Comparison of ENCODE assay signal across 8 cellular contexts in genomic region chr10:102796407-102797176, GRCh38. TPM values are rescaled to one million over a fixed set of nuclear protein-coding genes. Genes with fewer than 3 reads are reported as not detected.
DNase-seq lines count a peak whose midpoint lies in the region; TF ChIP-seq lines count a peak whose summit lies in the region.

No MANE protein-coding gene starts in this region.

- no peak overlapping the region for H3K4me3 Mint-ChIP-seq in H9

- H3K79me1 ChIP-seq in H9 (ENCODE audit: insufficient read depth, low read depth, low read length, poor library complexity, severe bottlenecking): peaks cover 3% of the 10 kb centered on the region

- H3K4me2 ChIP-seq in H9 (ENCODE audit: insufficient read depth, insufficient read length, low read length): no peak overlapping the region
- H3K4me2 ChIP-seq in smooth muscle cell: peak overlapping the region; percentile 11

- no peaks in the 10 kb centered on the region for H3K27me3 ChIP-seq in H9 (ENCODE audit: insufficient read depth, low read length)
- no peaks in the 10 kb centered on the region for H3K27me3 ChIP-seq in smooth muscle cell (ENCODE audit: low read depth)
- no peaks in the 10 kb centered on the region for H3K27me3 ChIP-seq in WERI-Rb-1 (ENCODE audit: insufficient read depth, low read depth, severe bottlenecking)

- no peak overlapping the region for H3K27ac ChIP-seq in H9 (ENCODE audit: insufficient read length, low read depth, low read length)
- no peak overlapping the region for H3K27ac ChIP-seq in smooth muscle cell (ENCODE audit: low read depth)
- no peak overlapping the region for H3K27ac ChIP-seq in WERI-Rb-1

- H3K79me2 ChIP-seq in H9 (ENCODE audit: insufficient read depth, low read length) (no peaks in the 10 kb centered on the region), smooth muscle cell (ENCODE audit: low read depth) (peaks cover 45% of the 10 kb centered on the region)

- DNase-seq in GF-D8 (lab: John Stamatoyannopoulos, UW) (peak; percentile 93), H9 (no peak), NCI-H510A treated with DMSO at 0.1 percent for 48 hours (lab: John Stamatoyannopoulos, UW) (peak; percentile 41), cardiac septum (ENCODE audit: low spot score) (peak; percentile 96), smooth muscle cell (lab: John Stamatoyannopoulos, UW; ENCODE audit: unreplicated experiment) (no peak), WERI-Rb-1 (no peak), SHP77 treated with DMSO at 0.1 percent for 48 hours (lab: John Stamatoyannopoulos, UW) (no peak)
- peak; percentile 14 to 20 for DNase-seq in activated T-helper 1 cell treated with anti-CD3 and anti-CD28 coated beads, Interleukin-2, amount 50 U/mL, for 16 hours (ENCODE audit: low read depth in 1 of 2, low spot score in 1 of 2)

- H2AK5ac ChIP-seq in H9 (ENCODE audit: insufficient read length, low read length): no peak overlapping the region

- peaks cover 16% of the 10 kb centered on the region; the same call in 1 of the 2 replicates for H3K4me1 ChIP-seq in H9 (ENCODE audit: insufficient read depth, low read length)
- peaks cover 8% of the 10 kb centered on the region for H3K4me1 ChIP-seq in smooth muscle cell (ENCODE audit: low read depth)

- H4K5ac ChIP-seq in H9 (ENCODE audit: insufficient read length, low read depth, low read length): no peak overlapping the region

- H3K9ac ChIP-seq in H9 (ENCODE audit: extremely low read depth, insufficient read length, low read length): no peak overlapping the region
- no peak overlapping the region for H3K9ac ChIP-seq in smooth muscle cell (ENCODE audit: low read depth)

- no peak overlapping the region for H4K91ac ChIP-seq in H9 (ENCODE audit: insufficient read length, low read depth, low read length)

- H3K36me3 ChIP-seq in smooth muscle cell (ENCODE audit: low read depth): no peaks in the 10 kb centered on the region
- no peaks in the 10 kb centered on the region for H3K36me3 ChIP-seq in WERI-Rb-1

- H4K20me1 ChIP-seq in H9 (ENCODE audit: control insufficient read depth, insufficient read depth, insufficient read length) (peaks cover 3% of the 10 kb centered on the region), smooth muscle cell (ENCODE audit: low read depth) (peaks cover 83% of the 10 kb centered on the region)

- no peak overlapping the region for H3K23ac ChIP-seq in H9 (ENCODE audit: insufficient read length, low read depth, low read length)

- H3K9me3 ChIP-seq in H9 (ENCODE audit: control insufficient read depth, low read depth, low read length) (no peaks in the 10 kb centered on the region), smooth muscle cell (replicated peaks; ENCODE audit: low read depth) (no peaks in the 10 kb centered on the region), WERI-Rb-1 (ENCODE audit: severe bottlenecking) (no peaks in the 10 kb centered on the region)

- no peak for TF ChIP-seq CTCF in H9 (conservative IDR thresholded peaks at IDR 0.05)
- TF ChIP-seq CTCF in smooth muscle cell (IDR thresholded peaks at IDR 0.05; ENCODE audit: borderline replicate concordance, insufficient read depth, poor library complexity, severe bottlenecking): no peak
- TF ChIP-seq CTCF in WERI-Rb-1 (IDR thresholded peaks at IDR 0.05; ENCODE audit: low read depth, low read length): no peak

- H2BK5ac ChIP-seq in H9 (ENCODE audit: insufficient read length, low read length): no peak overlapping the region

- H3K4me1 Mint-ChIP-seq in H9: peaks cover 28 to 29% of the 10 kb centered on the region in 2 experiments

- H2BK120ac ChIP-seq in H9 (ENCODE audit: low read depth, low read length, poor library complexity, severe bottlenecking): peak overlapping the region; percentile 48

- intact Hi-C loops in cardiac septum (cut with DNase I): loop anchor here (2.0 kb wide), 1 partner anchor 20 kb away; no protein-coding TSS in a partner anchor

- H3K27ac Mint-ChIP-seq in H9: peak overlapping the region in 1 of 3 experiments; percentile 32; a peak in 1 of 7 replicates

- H3K36me3 Mint-ChIP-seq in H9 (ENCODE audit: insufficient read depth in 1 of 3, low read depth in 3 of 3): peaks cover 1 to 7% (median 5%) of the 10 kb centered on the region in 3 experiments; a peak in 6 of 7 replicates

- H3T11ph ChIP-seq in H9 (ENCODE audit: low read length): no peak overlapping the region

- H2AFZ ChIP-seq in H9 (ENCODE audit: low read length) (no peak overlapping the region), smooth muscle cell (ENCODE audit: low read depth) (no peak overlapping the region)

- no peaks in the 10 kb centered on the region for H3K23me2 ChIP-seq in H9 (ENCODE audit: insufficient read length, low read depth, low read length, poor library complexity, severe bottlenecking)

- no peak overlapping the region for H3K56ac ChIP-seq in H9 (ENCODE audit: insufficient read length, low read depth, low read length)

- H3K9me3 Mint-ChIP-seq in H9: no peaks in the 10 kb centered on the region

- H3K4me3 ChIP-seq in smooth muscle cell (no peak overlapping the region), WERI-Rb-1 (ENCODE audit: low read depth, low read length) (no peak overlapping the region)

- H2BK15ac ChIP-seq in H9 (ENCODE audit: low read depth, low read length): no peak overlapping the region

- no peak overlapping the region for H2BK20ac ChIP-seq in H9 (ENCODE audit: low read depth, low read length, poor library complexity, severe bottlenecking)

- WGBS in H9 (ENCODE audit: extremely low coverage, insufficient read length, low lambda C conversion rate): no CpG with 5 or more reads among the region's 9 CpGs
- WGBS in smooth muscle cell (ENCODE audit: low lambda C conversion rate): 46% methylated on average over 9 of the region's 9 CpGs

- no peak overlapping the region for H3K18ac ChIP-seq in H9 (ENCODE audit: insufficient read length, low read depth, low read length)

- H3K14ac ChIP-seq in H9 (ENCODE audit: insufficient read depth, low read length): no peak overlapping the region

- H2BK12ac ChIP-seq in H9 (ENCODE audit: insufficient read length, low read depth, low read length): no peak overlapping the region

- H3K4ac ChIP-seq in H9 (ENCODE audit: low read depth, low read length): no peak overlapping the region

- H3K27me3 Mint-ChIP-seq in H9 (ENCODE audit: low read depth): no peaks in the 10 kb centered on the region

- H4K8ac ChIP-seq in H9 (replicated peaks; ENCODE audit: insufficient read length, low read depth, low read length): no peak overlapping the region

- peaks cover 15% of the 10 kb centered on the region for H3F3A ChIP-seq in smooth muscle cell (ENCODE audit: low read depth)

RNA-seq across cellular contexts. Expression of gene CYP17A1, which starts 40.6 kb away (rescaled TPM):
- not detected in 2 replicates for total RNA-seq in H9 (2021)
- not detected for total RNA-seq in cardiac septum
- not detected in 2 replicates for total RNA-seq in smooth muscle cell
- polyA plus RNA-seq in smooth muscle cell: not detected in 2 replicates

RNA-seq across cellular contexts. Expression of gene WBP1L, which starts 52.8 kb away (rescaled TPM):
- total RNA-seq in H9 (2021) (23.8 and 24.5 TPM in 2 replicates), cardiac septum (19.2 TPM), smooth muscle cell (33.9 and 45.3 TPM in 2 replicates)
- polyA plus RNA-seq in smooth muscle cell: 18.0 and 18.2 TPM in 2 replicates

RNA-seq across cellular contexts. Expression of gene BORCS7, which starts 57.5 kb away (rescaled TPM):
- 6.5 and 7.0 TPM in 2 replicates for total RNA-seq in H9 (2021)
- total RNA-seq in cardiac septum: 15.8 TPM
- 18.3 and 35.7 TPM in 2 replicates for total RNA-seq in smooth muscle cell
- polyA plus RNA-seq in smooth muscle cell: 9.3 and 11.5 TPM in 2 replicates

Comparison
In these comparisons a context has a peak if more than half of its experiments do, and no peak if none do; other contexts are left out.
1. DNase-seq: peak in GF-D8 (single experiment), NCI-H510A treated with DMSO at 0.1 percent for 48 hours (single experiment), activated T-helper 1 cell treated with anti-CD3 and anti-CD28 coated beads, Interleukin-2, amount 50 U/mL, for 16 hours (2 of 2) and cardiac septum (single experiment); none in H9 (single experiment), smooth muscle cell (single experiment), WERI-Rb-1 (single experiment) and SHP77 treated with DMSO at 0.1 percent for 48 hours (single experiment).